3 cellular contexts compared by ENCODE assay signal in genomic region chr2:176578292-176578691, GRCh38.
DNase-seq lines count a peak whose midpoint lies in the region; ATAC-seq, FAIRE-seq and TF ChIP-seq lines count a peak whose summit lies in the region.
"Not testable (repeated sequence)": the region's sequence is repeated elsewhere in the genome, so short reads cannot be mapped to it uniquely, and the experiment has no call there.

No MANE protein-coding gene starts in this region.

- BruUV-seq in K562 (replicated peaks; lab: Mats Ljungman, UMichigan) = not testable (repeated sequence)

- H3K27me3 ChIP-seq in K562 (ENCODE audit: control insufficient read depth in 2 of 2, insufficient read depth in 2 of 2, low read length in 2 of 2) = not testable (repeated sequence)

- H3K4me2 ChIP-seq in K562 (ENCODE audit: insufficient read depth, low read length) = not testable (repeated sequence)

- TF ChIP-seq EP300 in K562 (IDR thresholded peaks at IDR 0.05; ENCODE audit: low read length) = not testable (repeated sequence)

- H3K36me3 ChIP-seq in HEK293 (ENCODE audit: control insufficient read depth in 2 of 2, insufficient read depth in 1 of 2, low read length in 2 of 2); K562 (ENCODE audit: control insufficient read depth, insufficient read depth, low read length): not testable (repeated sequence)

- FAIRE-seq in K562 (lab: Jason Lieb, UNC) = not testable (repeated sequence)

- TF ChIP-seq RAD21 in K562 (CRISPR knock-in tag; conservative IDR thresholded peaks at IDR 0.05 in 1 of 2, IDR thresholded peaks at IDR 0.05 in 1 of 2) = not testable (repeated sequence)

- H3K79me2 ChIP-seq in K562 (ENCODE audit: control insufficient read depth, insufficient read depth, low read length) = not testable (repeated sequence)

- H4K20me1 ChIP-seq in K562 (replicated peaks; ENCODE audit: control insufficient read depth, insufficient read depth, low read length) = not testable (repeated sequence)

- in situ Hi-C loops in K562 (cut with MboI) = not testable (repeated sequence)

- not testable (repeated sequence) for H2AFZ ChIP-seq in K562 (ENCODE audit: low read depth, low read length)

- H3K9ac ChIP-seq in K562 (ENCODE audit: insufficient read depth in 1 of 2, low read depth in 2 of 2, low read length in 2 of 2) = not testable (repeated sequence)

- ATAC-seq in SK-N-SH treated with all-trans-retinoic acid at 6 μM for 48 hours, K562: not testable (repeated sequence)

- H3K4me3 ChIP-seq in HEK293 (ENCODE audit: low read depth, low read length); K562: not testable (repeated sequence)

- peaks cover 13% of the 10 kb centered on the region for H3K4me1 ChIP-seq in HEK293 (ENCODE audit: control insufficient read depth, insufficient read depth, low read length)
- not testable (repeated sequence) for H3K4me1 ChIP-seq in K562 (replicated peaks in 1 of 2; ENCODE audit: control insufficient read depth in 2 of 2, insufficient read depth in 2 of 2, low read length in 2 of 2)

- H3K9me1 ChIP-seq in K562 (ENCODE audit: control insufficient read depth, insufficient read depth, low read length) = not testable (repeated sequence)

- WGBS in K562 (ENCODE audit: insufficient coverage, low coverage, missing lambda C conversion rate) = 0% methylated on average over 4 of the region's 4 CpGs

- CTCF ChIA-PET in HEK293 (lab: Yijun Ruan, JAX) = interaction anchor here (0.6 kb wide), 1 partner anchor 24 kb away, joined by 4 read pairs; no protein-coding TSS in a partner anchor
- CTCF ChIA-PET in K562 (lab: Yijun Ruan, JAX; ENCODE audit: low intra/inter-chr PET ratio) = not testable (repeated sequence)

- not testable (repeated sequence) for DNase-seq in K562 (ENCODE audit: extremely low read depth in 1 of 4, low spot score in 3 of 4)

- POLR2A ChIA-PET in HEK293 (lab: Yijun Ruan, JAX); K562 (lab: Yijun Ruan, JAX): not testable (repeated sequence)

- not testable (repeated sequence) for H3K27ac ChIP-seq in HEK293 (ENCODE audit: extremely low read depth, low read depth, low read length); K562 (ENCODE audit: extremely low read depth, low read depth, low read length)

- TF ChIP-seq POLR2A in K562 (conservative IDR thresholded peaks at IDR 0.05) = not testable (repeated sequence)

- TF ChIP-seq CTCF in HEK293 (tag by site-specific recombination; IDR thresholded peaks at IDR 0.05); K562 (IDR thresholded peaks at IDR 0.05 in 2 of 3, conservative IDR thresholded peaks at IDR 0.05 in 1 of 3; ENCODE audit: insufficient read depth in 2 of 3, low read depth in 1 of 3, low read length in 3 of 3): not testable (repeated sequence)

- intact Hi-C loops in K562 (cut with micrococcal nuclease) = not testable (repeated sequence)

- not testable (repeated sequence) for H3K9me3 ChIP-seq in HEK293 (ENCODE audit: control insufficient read depth, insufficient read depth, low read depth, low read length); K562 (replicated peaks; ENCODE audit: control insufficient read depth, insufficient read depth, low read depth, low read length)

TF ChIP-seq in HEK293, 187 proteins besides CTCF, POLR2A, EP300 and RAD21:
- TF ChIP-seq ZNF146 (tag by site-specific recombination; IDR thresholded peaks at IDR 0.05) = peak; percentile 97
- peak; percentile 81 for TF ChIP-seq ZNF580 (tag by site-specific recombination; IDR thresholded peaks at IDR 0.05)

TF ChIP-seq in SK-N-SH treated with all-trans-retinoic acid at 6 μM for 48 hours, 23 proteins besides CTCF, POLR2A, EP300 and RAD21:
- peak; percentile 36; the same call in 1 of the 2 replicates for TF ChIP-seq ZNF8 (CRISPR knock-in tag; IDR thresholded peaks at IDR 0.05)
TF ChIP-seq in SK-N-SH treated with all-trans-retinoic acid at 6 μM for 48 hours: peak in this region for 1; not testable (repeated sequence) for 22.

TF ChIP-seq in K562, 482 proteins besides CTCF, POLR2A, EP300 and RAD21:
- peak; percentile 51 for TF ChIP-seq ZNF146 (CRISPR knock-in tag; IDR thresholded peaks at IDR 0.05; ENCODE audit: unreplicated experiment)
